ENCODE assay signal across 16 cellular contexts in the genomic region with DNA sequence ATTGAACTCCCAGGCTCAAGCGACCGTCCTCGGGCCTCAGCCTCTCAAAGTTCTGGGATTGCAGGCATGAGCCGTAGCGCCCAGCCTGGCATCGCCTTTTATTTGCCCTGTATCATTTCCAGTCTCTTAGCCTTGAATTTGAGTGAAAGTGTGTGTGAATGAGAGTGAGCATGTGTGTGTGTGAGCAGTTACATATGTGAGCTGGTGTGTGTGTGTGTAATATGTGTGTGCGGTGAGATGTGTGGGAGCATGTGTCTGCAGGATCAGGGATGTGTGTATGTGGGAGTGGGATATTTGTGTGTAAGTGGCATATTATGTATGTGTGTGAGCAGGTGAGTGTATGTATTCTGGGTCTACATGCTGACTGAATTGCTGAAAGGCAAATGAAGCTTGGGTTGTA. TPM values are rescaled to one million over a fixed set of nuclear protein-coding genes. Genes with fewer than 3 reads are reported as not detected.
DNase-seq lines count a peak whose midpoint lies in the region; ATAC-seq and TF ChIP-seq lines count a peak whose summit lies in the region.
"Had no signal": no experiment of that assay in that cellular context is flagged by ENCODE, and none has a peak within 500 bp of the region (broad histone marks: within the 10 kb centered on the region; RNA-seq: fewer than 3 reads in every experiment).

No MANE protein-coding gene starts in this region.

- H3K9me3 Mint-ChIP-seq in brain (peaks cover 0 to 1% (median 0%) of the 10 kb centered on the region in 5 experiments), type B pancreatic cell (no peaks in the 10 kb centered on the region)
- H3K9me3 Mint-ChIP-seq: CD4-positive, alpha-beta T cell had no signal

- H3K27me3 ChIP-seq in DND-41 (ENCODE audit: insufficient read depth, low read length, poor library complexity) (no peaks in the 10 kb centered on the region), IMR-90 (ENCODE audit: control insufficient read depth, insufficient read depth, low read length) (no peaks in the 10 kb centered on the region), osteoblast (ENCODE audit: insufficient read depth, low read length) (no peaks in the 10 kb centered on the region)

- DNase-seq in DND-41 (no peak), IMR-90 (no peak), osteoblast (ENCODE audit: insufficient read length, low spot score, missing footprints) (peak; percentile 38), NCI-H446 (lab: John Stamatoyannopoulos, UW) (no peak), NCI-H82 treated with DMSO at 0.1 percent for 48 hours (lab: John Stamatoyannopoulos, UW; ENCODE audit: unreplicated experiment) (no peak), type B pancreatic cell (ENCODE audit: extremely low spot score, unreplicated experiment) (no peak), foreskin melanocyte (no peak)
- DNase-seq: AML-193; Caco-2; CD4-positive, alpha-beta T cell; GDM1 had no signal

- no peak overlapping the region for H4K8ac ChIP-seq in IMR-90 (ENCODE audit: low read depth in 2 of 2, low read length in 2 of 2)

- no peak overlapping the region for H3K4ac ChIP-seq in IMR-90 (ENCODE audit: low read depth, low read length)

- POLR2A ChIA-PET in IMR-90 (lab: Charles Lee; ENCODE audit: unreplicated experiment), result no interaction called here

- intact Hi-C loops in IMR-90 (cut with micrococcal nuclease), result no loop called here

- TF ChIP-seq RAD21 in IMR-90 (IDR thresholded peaks at IDR 0.05; ENCODE audit: low read length), result no peak

- no peak overlapping the region for H4K5ac ChIP-seq in IMR-90 (ENCODE audit: low read depth, low read length)

- dilution Hi-C loops in IMR-90 (cut with HindIII; ENCODE audit: low sequenced_read_pairs, unreplicated experiment), result no loop called here

- H4K20me1 ChIP-seq in DND-41 (ENCODE audit: insufficient read depth, low read length) (peaks cover 37% of the 10 kb centered on the region), IMR-90 (ENCODE audit: insufficient read depth, low read length) (peaks cover 50% of the 10 kb centered on the region), osteoblast (ENCODE audit: insufficient read depth, low read length) (peaks cover 36% of the 10 kb centered on the region)

- 100% methylated on average over 4 of the region's 7 CpGs; no CpG with 5 or more reads in 1 of the 2 experiments for WGBS in IMR-90 (ENCODE audit: extremely low coverage in 2 of 2, insufficient read length in 1 of 2), 2 experiments

- peaks cover 11% of the 10 kb centered on the region for H3K9me1 ChIP-seq in IMR-90 (ENCODE audit: insufficient read depth, low read length)

- H2BK120ac ChIP-seq in IMR-90 (ENCODE audit: low read depth, low read length), result no peak overlapping the region

- peaks cover 27 to 64% of the 10 kb centered on the region in 2 experiments for H3K79me1 ChIP-seq in IMR-90 (ENCODE audit: low read depth in 1 of 2, low read length in 2 of 2)

- H3K27ac Mint-ChIP-seq in brain (peak overlapping the region in 4 of 5 experiments; percentile 1 to 52 (median 40)), type B pancreatic cell (no peak overlapping the region)
- H3K27ac Mint-ChIP-seq: CD4-positive, alpha-beta T cell had no signal

- H3K36me3 Mint-ChIP-seq in brain (peaks cover 71% of the 10 kb centered on the region), type B pancreatic cell (peaks cover 19% of the 10 kb centered on the region)

- H2AFZ ChIP-seq in DND-41 (ENCODE audit: low read depth, low read length) (no peak overlapping the region), IMR-90 (replicated peaks; ENCODE audit: low read length, poor library complexity) (no peak overlapping the region), osteoblast (ENCODE audit: low read length) (no peak overlapping the region)

- H3K4me1 ChIP-seq in DND-41 (ENCODE audit: insufficient read depth, low read length) (peaks cover 44% of the 10 kb centered on the region), IMR-90 (ENCODE audit: control insufficient read depth, insufficient read depth, low read length) (peaks cover 7% of the 10 kb centered on the region), osteoblast (ENCODE audit: insufficient read depth, low read length) (peaks cover 10% of the 10 kb centered on the region)
- H3K4me1 ChIP-seq: Caco-2 had no signal

- H4K91ac ChIP-seq in IMR-90 (ENCODE audit: insufficient read depth, low read depth, low read length), result no peak overlapping the region

- no peak for TF ChIP-seq POLR2A in IMR-90 (IDR thresholded peaks at IDR 0.05; ENCODE audit: low read depth, low read length)

- in situ Hi-C loops in IMR-90 (cut with MboI; ENCODE audit: low sequenced_read_pairs), result no loop called here

- H2AK9ac ChIP-seq in IMR-90 (replicated peaks; ENCODE audit: low read depth, low read length, poor library complexity), result no peak overlapping the region

- no peak overlapping the region for H3K9ac ChIP-seq in DND-41 (ENCODE audit: low read depth, low read length)
- H3K9ac ChIP-seq in IMR-90 (ENCODE audit: low read depth, low read length), result no peak overlapping the region

- H3K4me1 Mint-ChIP-seq in brain, result peaks cover 49% of the 10 kb centered on the region
- H3K4me1 Mint-ChIP-seq in type B pancreatic cell (ENCODE audit: unreplicated experiment), result peaks cover 29% of the 10 kb centered on the region

- H3K9me3 ChIP-seq in DND-41 (ENCODE audit: insufficient read depth, low read length, severe bottlenecking) (no peaks in the 10 kb centered on the region), IMR-90 (ENCODE audit: control insufficient read depth, insufficient read depth, low read length) (no peaks in the 10 kb centered on the region), osteoblast (ENCODE audit: low read depth, low read length) (no peaks in the 10 kb centered on the region)
- H3K9me3 ChIP-seq: A549, Caco-2, HAP-1 had no signal

- H3K36me3 ChIP-seq in DND-41 (ENCODE audit: insufficient read depth, low read length) (peaks cover 33% of the 10 kb centered on the region), IMR-90 (ENCODE audit: control insufficient read depth, insufficient read depth, low read length) (peaks cover 5% of the 10 kb centered on the region), osteoblast (ENCODE audit: insufficient read depth, low read length) (no peaks in the 10 kb centered on the region)

- TF ChIP-seq CTCF in DND-41 (IDR thresholded peaks at IDR 0.05; ENCODE audit: borderline replicate concordance, extremely low read depth, low read length, poor library complexity, severe bottlenecking) (no peak), IMR-90 (conservative IDR thresholded peaks at IDR 0.05; ENCODE audit: low read depth, low read length) (no peak), brain (conservative IDR thresholded peaks at IDR 0.05) (no peak), osteoblast (IDR thresholded peaks at IDR 0.05; ENCODE audit: extremely low read depth, low read depth, low read length) (no peak), type B pancreatic cell (conservative IDR thresholded peaks at IDR 0.05) (no peak)

- no peak overlapping the region for H2BK5ac ChIP-seq in IMR-90 (ENCODE audit: low read depth, low read length, poor library complexity, severe bottlenecking)

- H3K27me3 Mint-ChIP-seq in brain (peaks cover 10% of the 10 kb centered on the region), type B pancreatic cell (no peaks in the 10 kb centered on the region)
- H3K27me3 Mint-ChIP-seq: CD4-positive, alpha-beta T cell had no signal

- H2BK15ac ChIP-seq in IMR-90 (ENCODE audit: low read depth, low read length), result no peak overlapping the region

- no peak overlapping the region for H3K18ac ChIP-seq in IMR-90 (ENCODE audit: low read depth, low read length)

- no peak overlapping the region for H2BK20ac ChIP-seq in IMR-90 (ENCODE audit: low read depth, low read length)

- ATAC-seq in DND-41 (ENCODE audit: insufficient read depth, low read depth) (no peak), IMR-90 (ENCODE audit: low read depth) (no peak)
- ATAC-seq: A549 had no signal

- H2AK5ac ChIP-seq in IMR-90 (ENCODE audit: low read depth, low read length), result no peak overlapping the region

- H3K79me2 ChIP-seq in DND-41 (ENCODE audit: insufficient read depth, low read length), result peaks cover 94% of the 10 kb centered on the region
- H3K79me2 ChIP-seq in osteoblast (ENCODE audit: insufficient read depth, low read length), result peaks cover 69% of the 10 kb centered on the region

- H3K4me3 ChIP-seq in DND-41 (ENCODE audit: low read depth in 1 of 2, low read length in 2 of 2) (no peak overlapping the region), IMR-90 (ENCODE audit: insufficient read depth, low read depth, low read length) (no peak overlapping the region), osteoblast (ENCODE audit: insufficient read depth, low read length) (no peak overlapping the region)
- H3K4me3 ChIP-seq: A549, HAP-1 had no signal

- peak overlapping the region; percentile 11; the same call in 1 of the 2 replicates for H3K4me2 ChIP-seq in DND-41 (ENCODE audit: insufficient read depth, low read length)
- H3K4me2 ChIP-seq in IMR-90 (ENCODE audit: low read depth, low read length), result no peak overlapping the region
- H3K4me2 ChIP-seq in osteoblast (ENCODE audit: insufficient read depth, low read length), result no peak overlapping the region
- H3K4me2 ChIP-seq: A549 had no signal

- H3K23ac ChIP-seq in IMR-90 (ENCODE audit: low read depth, low read length), result peak overlapping the region; percentile 64; the same call in 1 of the 2 replicates

- H3K27ac ChIP-seq in DND-41 (ENCODE audit: low read length), result no peak overlapping the region
- no peak overlapping the region for H3K27ac ChIP-seq in IMR-90 (ENCODE audit: insufficient read depth, low read length)
- H3K27ac ChIP-seq in osteoblast (ENCODE audit: low read depth, low read length), result no peak overlapping the region
- H3K27ac ChIP-seq: 22Rv1, A549, C4-2B had no signal

- peak overlapping the region; percentile 2 to 62 (median 32) for H3K4me3 Mint-ChIP-seq in brain
- H3K4me3 Mint-ChIP-seq in type B pancreatic cell, result no peak overlapping the region
- H3K4me3 Mint-ChIP-seq: CD4-positive, alpha-beta T cell had no signal

- H3K14ac ChIP-seq in IMR-90 (replicated peaks; ENCODE audit: low read depth, low read length), result no peak overlapping the region

- no peak overlapping the region for H3K56ac ChIP-seq in IMR-90 (ENCODE audit: extremely low read depth, insufficient read depth, low read length)

- CTCF ChIA-PET in IMR-90 (lab: Yijun Ruan, JAX), result no interaction called here

- no TSS peak for BruUV-seq in IMR-90 (replicated peaks; lab: Mats Ljungman, UMichigan)

RNA-seq across cellular contexts. Expression of a gene that starts 5.5 kb away (rescaled TPM):
- total RNA-seq in IMR-90 (2012; rRNA removed), result 7.5 TPM in 2 replicates
- polyA plus RNA-seq in IMR-90 (2012; rRNA removed), result 19.9 and 22.5 TPM in 2 replicates
- polyA plus RNA-seq in IMR-90 (2012; cell fraction: cytosol; rRNA removed), result 13.1 and 22.7 TPM in 2 replicates
- polyA plus RNA-seq in IMR-90 (2012; cell fraction: nucleus; rRNA removed; ENCODE audit: low replicate concordance), result 45.9 and 63.2 TPM in 2 replicates
- polyA plus RNA-seq in brain (ENCODE audit: insufficient read depth, low read depth, low replicate concordance), result 39.2 TPM
- 22.7 and 25.3 TPM in 2 replicates for total RNA-seq in osteoblast
- total RNA-seq in type B pancreatic cell (ENCODE audit: low replicate concordance), result 43.4 and 52.1 TPM in 2 replicates

RNA-seq across cellular contexts. Expression of a gene that starts 29.2 kb away (rescaled TPM):
- 3.9 TPM in 2 replicates for total RNA-seq in IMR-90 (2012; rRNA removed)
- polyA plus RNA-seq in IMR-90 (2012; rRNA removed), result 26.7 and 29.6 TPM in 2 replicates
- polyA plus RNA-seq in IMR-90 (2012; cell fraction: cytosol; rRNA removed), result 14.9 and 32.6 TPM in 2 replicates
- polyA plus RNA-seq in IMR-90 (2012; cell fraction: nucleus; rRNA removed; ENCODE audit: low replicate concordance), result 68.9 and 165 TPM in 2 replicates
- polyA plus RNA-seq in brain (ENCODE audit: insufficient read depth, low read depth, low replicate concordance), result 7.7 TPM
- 18.1 and 24.5 TPM in 2 replicates for total RNA-seq in osteoblast
- total RNA-seq in type B pancreatic cell (ENCODE audit: low replicate concordance), result 21.5 and 22.1 TPM in 2 replicates

RNA-seq across cellular contexts. Expression of a gene that starts 33.9 kb away (rescaled TPM):
- total RNA-seq in IMR-90 (2012; rRNA removed) (123 and 124 TPM in 2 replicates), osteoblast (77.2 and 83.6 TPM in 2 replicates), type B pancreatic cell (ENCODE audit: low replicate concordance) (72.8 and 166 TPM in 2 replicates)
- polyA plus RNA-seq in IMR-90 (2012; rRNA removed) (288 and 406 TPM in 2 replicates), brain (ENCODE audit: insufficient read depth, low read depth, low replicate concordance) (61.3 TPM)
- 464 and 725 TPM in 2 replicates for polyA plus RNA-seq in IMR-90 (2012; cell fraction: cytosol; rRNA removed)
- 233 and 407 TPM in 2 replicates for polyA plus RNA-seq in IMR-90 (2012; cell fraction: nucleus; rRNA removed; ENCODE audit: low replicate concordance)

RNA-seq across cellular contexts. Expression of a gene that starts 49.1 kb away (rescaled TPM):
- total RNA-seq in IMR-90 (2012; rRNA removed), result 49.1 and 56.1 TPM in 2 replicates
- 124 and 125 TPM in 2 replicates for polyA plus RNA-seq in IMR-90 (2012; rRNA removed)
- polyA plus RNA-seq in IMR-90 (2012; cell fraction: cytosol; rRNA removed), result 60.8 and 173 TPM in 2 replicates
- polyA plus RNA-seq in IMR-90 (2012; cell fraction: nucleus; rRNA removed; ENCODE audit: low replicate concordance), result 138 and 443 TPM in 2 replicates
- polyA plus RNA-seq in brain (ENCODE audit: insufficient read depth, low read depth, low replicate concordance), result 28.1 TPM
- total RNA-seq in osteoblast, result 40.1 and 54.3 TPM in 2 replicates
- total RNA-seq in type B pancreatic cell (ENCODE audit: low replicate concordance), result 56.0 and 71.1 TPM in 2 replicates
